Comparison of ENCODE assay signal across 11 cellular contexts in the genomic region with DNA sequence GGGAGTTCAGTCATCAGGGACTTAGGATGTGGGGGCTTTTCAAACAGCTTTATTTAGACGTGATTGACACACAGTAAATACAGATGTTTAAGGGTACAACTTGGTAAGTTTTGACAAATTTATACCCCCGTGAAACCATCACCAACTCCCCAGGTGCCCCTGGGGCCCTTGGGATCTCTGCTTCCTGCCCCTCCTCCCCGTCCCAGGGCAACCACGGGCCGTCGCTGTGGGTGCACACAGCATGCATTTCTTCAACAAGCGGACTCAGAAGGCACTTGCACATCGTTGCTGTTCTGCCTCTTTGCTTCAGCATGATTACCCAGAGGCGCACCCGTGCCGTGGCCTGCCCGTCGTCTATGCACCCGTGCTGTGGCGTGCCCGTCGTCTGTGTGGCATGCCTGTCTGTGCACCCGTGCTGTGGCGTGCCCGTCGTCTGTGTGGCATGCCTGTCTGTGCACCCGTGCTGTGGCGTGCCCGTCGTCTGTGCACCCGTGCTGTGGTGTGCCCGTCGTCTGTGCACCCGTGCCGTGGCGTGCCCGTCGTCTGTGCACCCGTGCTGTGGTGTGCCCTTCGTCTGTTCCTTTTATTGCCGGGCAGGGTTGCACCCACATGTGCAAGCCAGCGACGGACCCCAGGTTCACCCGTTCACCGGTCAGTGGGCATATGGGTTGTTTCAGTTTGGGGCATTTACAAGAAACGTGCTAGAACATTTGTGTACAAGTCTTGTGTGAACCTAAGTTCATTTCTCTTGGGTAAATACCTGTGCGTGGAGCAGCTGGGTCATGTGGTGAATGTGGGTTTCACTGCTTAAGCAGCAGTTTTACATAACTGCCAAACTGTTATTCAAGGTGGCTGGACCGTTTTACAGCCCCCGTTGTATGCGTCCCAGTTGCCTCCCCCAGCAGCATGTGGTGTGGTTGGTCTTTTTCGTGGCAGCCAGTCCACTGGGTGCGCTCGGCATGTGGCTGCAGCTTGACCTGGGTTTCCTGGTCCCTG. TPM values are rescaled to one million over a fixed set of nuclear protein-coding genes. Genes with fewer than 3 reads are reported as not detected.
DNase-seq lines count a peak whose midpoint lies in the region; ATAC-seq and TF ChIP-seq lines count a peak whose summit lies in the region.
"Had no signal": no experiment of that assay in that cellular context is flagged by ENCODE, and none has a peak within 500 bp of the region (broad histone marks: within the 10 kb centered on the region; RNA-seq: fewer than 3 reads in every experiment).

No MANE protein-coding gene starts in this region.

- H3K27me3 Mint-ChIP-seq in natural killer cell (ENCODE audit: low read depth in 2 of 2), result no peaks in the 10 kb centered on the region

- no peaks in the 10 kb centered on the region for H3K9me3 Mint-ChIP-seq in natural killer cell

- no peaks in the 10 kb centered on the region for H3K36me3 ChIP-seq in SU-DHL-6 (ENCODE audit: low read length)

- H3K9me2 ChIP-seq in SU-DHL-6 (replicated peaks; ENCODE audit: insufficient read depth, low read length), result no peaks in the 10 kb centered on the region

- H3K4me3 ChIP-seq in GM08714 (ENCODE audit: low read length) (peak overlapping the region; percentile 52; the same call in 1 of the 2 replicates), SU-DHL-6 (ENCODE audit: insufficient read depth, low read length, poor library complexity, severe bottlenecking) (peak overlapping the region; percentile 60)

- peaks cover 42 to 93% of the 10 kb centered on the region in 2 donors for H3K4me1 Mint-ChIP-seq in natural killer cell

- H3K4me3 Mint-ChIP-seq in natural killer cell, result peak overlapping the region; percentile 78

- peaks cover 87% of the 10 kb centered on the region for H3F3A ChIP-seq in SU-DHL-6 (ENCODE audit: insufficient read depth)

- H3K9me3 ChIP-seq in SU-DHL-6 (ENCODE audit: insufficient read depth, low read length), result no peaks in the 10 kb centered on the region

- peak overlapping the region; percentile 66 for H3K9ac ChIP-seq in SU-DHL-6 (ENCODE audit: low read length)

- no peaks in the 10 kb centered on the region for H3K36me3 Mint-ChIP-seq in natural killer cell

- no peak for TF ChIP-seq CTCF in GM20000 (IDR thresholded peaks at IDR 0.05; ENCODE audit: extremely low read depth, missing control alignments)
- TF ChIP-seq CTCF in SU-DHL-6 (IDR thresholded peaks at IDR 0.05; ENCODE audit: insufficient read depth, low read length, poor library complexity, severe bottlenecking), result no peak
- no peak for TF ChIP-seq CTCF in natural killer cell (IDR thresholded peaks at IDR 0.05)

- H3K4me2 ChIP-seq in SU-DHL-6 (ENCODE audit: low read depth, low read length, poor library complexity, severe bottlenecking), result peak overlapping the region; percentile 79

- no peaks in the 10 kb centered on the region for H3K27me3 ChIP-seq in SU-DHL-6 (ENCODE audit: low read length)

- peak overlapping the region; percentile 97 for H3K27ac ChIP-seq in SU-DHL-6 (ENCODE audit: low read depth, low read length)

- ATAC-seq in natural killer cell (peak in 2 of 3 donors; percentile 4 to 28), HG03280 (IDR thresholded peaks at IDR 0.05; ENCODE audit: unreplicated experiment) (no peak)

- DNase-seq in GM20000 (ENCODE audit: low spot score) (peak; percentile 70), natural killer cell (peak; percentile 18), DMS114 treated with DMSO at 0.1 percent for 48 hours (lab: John Stamatoyannopoulos, UW; ENCODE audit: unreplicated experiment) (no peak), AG08395 (ENCODE audit: low spot score) (no peak)
- no peak for DNase-seq in stimulated activated naive CD4-positive, alpha-beta T cell (lab: John Stamatoyannopoulos, UW)
- DNase-seq: OCI-M1, posterior cingulate gyrus had no signal

- intact Hi-C loops in natural killer cell (cut with micrococcal nuclease), result no loop called here

- H4K20me1 ChIP-seq in SU-DHL-6 (ENCODE audit: low read depth, low read length), result peaks cover 2% of the 10 kb centered on the region; the same call in 1 of the 2 replicates

- peaks cover 75% of the 10 kb centered on the region for H3K79me2 ChIP-seq in SU-DHL-6 (ENCODE audit: insufficient read depth, low read length)

- H2AFZ ChIP-seq in SU-DHL-6 (ENCODE audit: low read depth, low read length, severe bottlenecking), result no peak overlapping the region

- peak overlapping the region; percentile 77 to 80 for H3K27ac Mint-ChIP-seq in natural killer cell

RNA-seq across cellular contexts. Expression of gene CD81, which starts 8.3 kb away (rescaled TPM):
- 100 to 1,000 TPM; 263 to 292 (median 263) TPM for total RNA-seq in natural killer cell

RNA-seq across cellular contexts. Expression of gene TSSC4, which starts 15.1 kb away (rescaled TPM):
- 10 to 100 TPM; 52.8 to 67.9 (median 59.3) TPM for total RNA-seq in natural killer cell

RNA-seq across cellular contexts. Expression of gene TRPM5, which starts 58.9 kb away (rescaled TPM):
- not detected for total RNA-seq in natural killer cell
- total RNA-seq: frontal cortex had no signal

RNA-seq across cellular contexts. Expression of gene KCNQ1, which starts 59.4 kb away (rescaled TPM):
- 1 to 10 TPM; 1.9 to 7.8 (median 3.3) TPM for total RNA-seq in natural killer cell

Comparison
In these comparisons a context has a peak if more than half of its experiments do, and no peak if none do; other contexts are left out.
1. DNase-seq: peak in GM20000 (single experiment) and natural killer cell (single experiment); none in DMS114 treated with DMSO at 0.1 percent for 48 hours (single experiment), AG08395 (single experiment) and stimulated activated naive CD4-positive, alpha-beta T cell (0 of 6).